Comparison of ENCODE assay signal across 25 cellular contexts in genomic region chr13:27979765-27980279, GRCh38. TPM values are rescaled to one million over a fixed set of nuclear protein-coding genes. Genes with fewer than 3 reads are reported as not detected.
DNase-seq lines count a peak whose midpoint lies in the region; ATAC-seq, FAIRE-seq and TF ChIP-seq lines count a peak whose summit lies in the region.
"Had no signal": no experiment of that assay in that cellular context is flagged by ENCODE, and none has a peak within 500 bp of the region (broad histone marks: within the 10 kb centered on the region; RNA-seq: fewer than 3 reads in every experiment).

No MANE protein-coding gene starts in this region.

- H3K36me3 ChIP-seq in CD8-positive, alpha-beta memory T cell (ENCODE audit: insufficient read depth, low read length): no peaks in the 10 kb centered on the region
- H3K36me3 ChIP-seq in PC-3 (ENCODE audit: low read depth, low read length) (no peaks in the 10 kb centered on the region), endothelial cell of umbilical vein (ENCODE audit: control insufficient read depth in 2 of 2, extremely low read depth in 1 of 2, insufficient read depth in 2 of 2, low read length in 2 of 2) (no peaks in the 10 kb centered on the region), rectal smooth muscle tissue (ENCODE audit: control insufficient read depth, insufficient read depth, low read length) (no peaks in the 10 kb centered on the region), upper lobe of left lung (no peaks in the 10 kb centered on the region)
- H3K36me3 ChIP-seq: adrenal gland, heart right ventricle, neural progenitor cell, uterus had no signal

- POLR2A ChIA-PET in CD8-positive, alpha-beta memory T cell (lab: Charles Lee): no interaction called here
- POLR2A ChIA-PET in PC-3 (lab: Charles Lee; ENCODE audit: unreplicated experiment) (no interaction called here), endothelial cell of umbilical vein (lab: Charles Lee) (no interaction called here)

- peaks cover 28% of the 10 kb centered on the region for H3K27me3 ChIP-seq in CD8-positive, alpha-beta memory T cell (ENCODE audit: insufficient read depth, low read length, poor library complexity, severe bottlenecking)
- H3K27me3 ChIP-seq in PC-3 (ENCODE audit: low read length) (peaks cover 30% of the 10 kb centered on the region), endothelial cell of umbilical vein (ENCODE audit: control insufficient read depth in 2 of 2, insufficient read depth in 2 of 2, low read length in 2 of 2) (peaks cover 69 to 80% of the 10 kb centered on the region in 2 experiments), rectal smooth muscle tissue (ENCODE audit: control insufficient read depth, insufficient read depth, low read length) (peaks cover 26% of the 10 kb centered on the region), upper lobe of left lung (peaks cover 0 to 76% (median 30%) of the 10 kb centered on the region in 4 donors)

- H3K79me2 ChIP-seq in PC-3 (ENCODE audit: low read length) (no peaks in the 10 kb centered on the region), endothelial cell of umbilical vein (ENCODE audit: control insufficient read depth, insufficient read depth, low read length) (no peaks in the 10 kb centered on the region)

- H3K4me1 ChIP-seq in CD8-positive, alpha-beta memory T cell (ENCODE audit: insufficient read depth, low read length): peaks cover 4% of the 10 kb centered on the region
- H3K4me1 ChIP-seq in PC-3 (ENCODE audit: insufficient read depth, low read length) (no peaks in the 10 kb centered on the region), endothelial cell of umbilical vein (ENCODE audit: control insufficient read depth, extremely low read depth, insufficient read depth, low read length) (no peaks in the 10 kb centered on the region), rectal smooth muscle tissue (ENCODE audit: control insufficient read depth, insufficient read depth, low read length) (no peaks in the 10 kb centered on the region), upper lobe of left lung (peaks cover 20 to 30% (median 24%) of the 10 kb centered on the region in 4 donors)
- H3K4me1 ChIP-seq: adrenal gland, neural progenitor cell had no signal

- H3K9me3 Mint-ChIP-seq in CD8-positive, alpha-beta memory T cell: peaks cover 0 to 2% (median 0%) of the 10 kb centered on the region in 5 donors
- H3K9me3 Mint-ChIP-seq: activated CD8-positive, alpha-beta T cell treated with anti-CD3 and anti-CD28 coated beads for 36 hours; endodermal cell; neural progenitor cell had no signal

- H3K27ac ChIP-seq in CD8-positive, alpha-beta memory T cell (ENCODE audit: low read depth, low read length): no peak overlapping the region
- no peak overlapping the region for H3K27ac ChIP-seq in PC-3 (ENCODE audit: low read length)
- no peak overlapping the region for H3K27ac ChIP-seq in endothelial cell of umbilical vein (ENCODE audit: insufficient read depth, low read depth, low read length)
- H3K27ac ChIP-seq in rectal smooth muscle tissue (ENCODE audit: low read depth, low read length): no peak overlapping the region
- no peak overlapping the region for H3K27ac ChIP-seq in upper lobe of left lung
- H3K27ac ChIP-seq: adrenal gland, heart right ventricle, neural progenitor cell, uterus had no signal

- WGBS in upper lobe of left lung, 2 donors: 10 to 14% methylated on average over 11 to 15 of the region's 15 CpGs

- no peaks in the 10 kb centered on the region for H3K9me3 ChIP-seq in CD8-positive, alpha-beta memory T cell (ENCODE audit: low read length)
- H3K9me3 ChIP-seq in PC-3 (ENCODE audit: low read length) (no peaks in the 10 kb centered on the region), endothelial cell of umbilical vein (replicated peaks; ENCODE audit: control insufficient read depth, insufficient read depth, low read length) (no peaks in the 10 kb centered on the region), upper lobe of left lung (no peaks in the 10 kb centered on the region)
- H3K9me3 ChIP-seq: adrenal gland, heart right ventricle, uterus had no signal

- TF ChIP-seq CTCF in PC-3 (conservative IDR thresholded peaks at IDR 0.05; ENCODE audit: low read depth, low read length) (no peak), endothelial cell of umbilical vein (IDR thresholded peaks at IDR 0.05; ENCODE audit: extremely low read depth in 1 of 2, insufficient read depth in 1 of 2, low read depth in 1 of 2, low read length in 2 of 2) (no peak), GM13976 (IDR thresholded peaks at IDR 0.05; ENCODE audit: borderline replicate concordance, control extremely low read depth, extremely low read depth, insufficient read depth, missing control alignments) (no peak), upper lobe of left lung (IDR thresholded peaks at IDR 0.05) (no peak)

- 0 out of 2 replicates have a peak overlapping the region, but pooled peaks have one; percentile 22 for H3K4me2 ChIP-seq in PC-3 (ENCODE audit: low read length)
- H3K4me2 ChIP-seq in endothelial cell of umbilical vein (ENCODE audit: insufficient read depth, low read length): no peak overlapping the region
- H3K4me2 ChIP-seq: neural progenitor cell had no signal

- no peak for TF ChIP-seq EP300 in upper lobe of left lung (IDR thresholded peaks at IDR 0.05)

- no peak overlapping the region for H2AFZ ChIP-seq in PC-3 (ENCODE audit: low read length)
- no peak overlapping the region for H2AFZ ChIP-seq in endothelial cell of umbilical vein (ENCODE audit: low read depth, low read length)
- H2AFZ ChIP-seq: neural progenitor cell had no signal

- no peak for FAIRE-seq in endothelial cell of umbilical vein (lab: Jason Lieb, UNC)
- FAIRE-seq: keratinocyte had no signal

- no peak overlapping the region for H3K9ac ChIP-seq in PC-3 (ENCODE audit: low read length)
- H3K9ac ChIP-seq in endothelial cell of umbilical vein (replicated peaks; ENCODE audit: extremely low read depth, insufficient read depth, low read length): no peak overlapping the region
- H3K9ac ChIP-seq in rectal smooth muscle tissue (ENCODE audit: low read length): no peak overlapping the region
- H3K9ac ChIP-seq: neural progenitor cell had no signal

- peaks cover 57 to 82% of the 10 kb centered on the region in 2 donors for H3K27me3 Mint-ChIP-seq in CD8-positive, alpha-beta memory T cell

- peak overlapping the region in 5 of 7 donors; percentile 46 to 67 (median 60) for H3K4me3 Mint-ChIP-seq in CD8-positive, alpha-beta memory T cell
- H3K4me3 Mint-ChIP-seq: activated CD8-positive, alpha-beta T cell treated with anti-CD3 and anti-CD28 coated beads for 36 hours; endodermal cell; neural progenitor cell had no signal

- peak overlapping the region in 1 of 8 donors; percentile 41 for H3K27ac Mint-ChIP-seq in CD8-positive, alpha-beta memory T cell
- H3K27ac Mint-ChIP-seq: activated CD8-positive, alpha-beta T cell treated with anti-CD3 and anti-CD28 coated beads for 36 hours; endodermal cell; neural progenitor cell had no signal

- peaks cover 15 to 38% (median 21%) of the 10 kb centered on the region in 3 donors for H3K4me1 Mint-ChIP-seq in CD8-positive, alpha-beta memory T cell

- no peaks in the 10 kb centered on the region for H3K9me1 ChIP-seq in endothelial cell of umbilical vein (replicated peaks; ENCODE audit: control insufficient read depth, extremely low read depth, insufficient read depth, low read length)

- dilution Hi-C loops in endothelial cell of umbilical vein (cut with MboI; ENCODE audit: extremely low pct_ligation_motif_present, low sequenced_read_pairs): no loop called here

- BruUV-seq in PC-3 (replicated peaks; lab: Mats Ljungman, UMichigan): no TSS peak
- no TSS peak for BruUV-seq in endothelial cell of umbilical vein (replicated peaks; lab: Mats Ljungman, UMichigan)

- ATAC-seq in PC-3: no peak
- ATAC-seq in GM19351 (IDR thresholded peaks at IDR 0.05; ENCODE audit: unreplicated experiment): no peak
- no peak for ATAC-seq in upper lobe of left lung (ENCODE audit: low FRiP score in 2 of 2)
- ATAC-seq: activated CD8-positive, alpha-beta T cell treated with anti-CD3 and anti-CD28 coated beads for 36 hours; heart right ventricle had no signal

- TF ChIP-seq POLR2A in endothelial cell of umbilical vein (IDR thresholded peaks at IDR 0.05; ENCODE audit: low read depth, low read length) (no peak), upper lobe of left lung (IDR thresholded peaks at IDR 0.05) (no peak)

- CTCF ChIA-PET in CD8-positive, alpha-beta memory T cell (lab: Charles Lee): interaction anchor here (1.2 to 1.5 kb wide), 2 partner anchors 150 to 618 kb away, joined by 4 read pairs; no protein-coding TSS in a partner anchor
- CTCF ChIA-PET in PC-3 (lab: Charles Lee) (no interaction called here), endothelial cell of umbilical vein (lab: Charles Lee) (no interaction called here)

- H4K20me1 ChIP-seq in PC-3 (ENCODE audit: low read length) (no peaks in the 10 kb centered on the region), endothelial cell of umbilical vein (replicated peaks; ENCODE audit: control insufficient read depth, extremely low read depth, insufficient read depth, low read length) (no peaks in the 10 kb centered on the region)

- no peak for DNase-seq in CD8-positive, alpha-beta memory T cell
- DNase-seq in PC-3: no peak
- no peak for DNase-seq in endothelial cell of umbilical vein (ENCODE audit: low read depth, low spot score)
- DNase-seq in GM13976 (ENCODE audit: low spot score): no peak
- DNase-seq in inferior parietal cortex (ENCODE audit: extremely low spot score): no peak
- no peak for DNase-seq in upper lobe of left lung
- DNase-seq: activated CD8-positive, alpha-beta T cell treated with anti-CD3 and anti-CD28 coated beads for 36 hours; activated T-cell treated with anti-CD3 and anti-CD28 coated beads, Interleukin-2, amount 50 U/mL, for 48 hours; adrenal gland; central memory CD4-positive, alpha-beta T cell; HCEC 1CT; heart right ventricle; KBM-7; mammary epithelial cell; NCI-H2081 treated with DMSO at 0.1 percent for 48 hours; NCI-H510A; right cardiac atrium; stimulated activated naive CD4-positive, alpha-beta T cell treated with Interleukin-2 at 50 U/mL for 16 hours; SW 1271; uterus had no signal

- no peak overlapping the region for H3K4me3 ChIP-seq in CD8-positive, alpha-beta memory T cell (ENCODE audit: low read length)
- H3K4me3 ChIP-seq in PC-3 (ENCODE audit: low read length) (no peak overlapping the region), endothelial cell of umbilical vein (replicated peaks in 1 of 3; ENCODE audit: insufficient read depth in 1 of 3, low read depth in 1 of 3, low read length in 3 of 3) (no peak overlapping the region), rectal smooth muscle tissue (ENCODE audit: low read length) (peak overlapping the region; percentile 53), upper lobe of left lung (no peak overlapping the region)
- H3K4me3 ChIP-seq: adrenal gland, heart right ventricle, neural progenitor cell, uterus had no signal

- H3K9me2 ChIP-seq in PC-3 (replicated peaks; ENCODE audit: low read length): no peaks in the 10 kb centered on the region

- no peaks in the 10 kb centered on the region for H3K36me3 Mint-ChIP-seq in CD8-positive, alpha-beta memory T cell
- H3K36me3 Mint-ChIP-seq: neural progenitor cell had no signal

- intact Hi-C loops in PC-3 (cut with micrococcal nuclease) (loop anchor here (5.0 kb wide), 1 partner anchor 448 kb away; no protein-coding TSS in a partner anchor), endothelial cell of umbilical vein (cut with micrococcal nuclease) (loop anchor here (10.0 kb wide), 1 partner anchor 995 kb away; no protein-coding TSS in a partner anchor)

- H3F3A ChIP-seq in PC-3 (ENCODE audit: low read length, unreplicated experiment): no peaks in the 10 kb centered on the region

- in situ Hi-C loops in GM13976 (cut with MboI; ENCODE audit: low sequenced_read_pairs, unreplicated experiment): loop anchor here (5.0 to 10.0 kb wide), 2 partner anchors 153 to 605 kb away; no protein-coding TSS in a partner anchor

RNA-seq across cellular contexts. Expression of gene URAD, which starts 8.7 kb away (rescaled TPM):
- total RNA-seq in CD8-positive, alpha-beta memory T cell: not detected
- not detected for polyA plus RNA-seq in CD8-positive, alpha-beta memory T cell
- total RNA-seq in PC-3 (2014; rRNA removed) (not detected in 2 replicates), endothelial cell of umbilical vein (not detected in 2 replicates), upper lobe of left lung (under 1 TPM in 1 of 6 donors, not detected in 5; 0.27 TPM)
- not detected in 2 replicates for polyA plus RNA-seq in endothelial cell of umbilical vein
- not detected in 2 replicates for polyA plus RNA-seq in endothelial cell of umbilical vein (2011; cell fraction: cytosol; rRNA removed)
- not detected in 2 replicates for polyA plus RNA-seq in endothelial cell of umbilical vein (2011; cell fraction: nucleus; rRNA removed)
- not detected in 2 replicates for polyA plus RNA-seq in endothelial cell of umbilical vein (2012)
- not detected in 2 replicates for polyA minus RNA-seq in endothelial cell of umbilical vein
- not detected for polyA minus RNA-seq in endothelial cell of umbilical vein (2011; cell fraction: cytosol; rRNA and poly(A)+ RNA removed)
- not detected in 2 replicates for polyA minus RNA-seq in endothelial cell of umbilical vein (2011; cell fraction: nucleus; rRNA and poly(A)+ RNA removed)
- total RNA-seq: activated CD8-positive, alpha-beta T cell treated with anti-CD3 and anti-CD28 coated beads for 36 hours; adrenal gland; endodermal cell; heart right ventricle; mammary epithelial cell; right cardiac atrium; uterus had no signal
- polyA plus RNA-seq: adrenal gland, keratinocyte, mammary epithelial cell, right cardiac atrium had no signal

RNA-seq across cellular contexts. Expression of gene CDX2, which starts 10.7 kb away (rescaled TPM):
- not detected for total RNA-seq in CD8-positive, alpha-beta memory T cell
- polyA plus RNA-seq in CD8-positive, alpha-beta memory T cell: not detected
- total RNA-seq in PC-3 (2014; rRNA removed) (0.62 TPM in 1 of 2 replicates, not detected in the other), endothelial cell of umbilical vein (not detected in 2 replicates), upper lobe of left lung (under 1 TPM in 1 of 6 donors, not detected in 5; 0.14 TPM)
- polyA plus RNA-seq in endothelial cell of umbilical vein: not detected in 2 replicates
- polyA plus RNA-seq in endothelial cell of umbilical vein (2011; cell fraction: cytosol; rRNA removed): not detected in 2 replicates
- polyA plus RNA-seq in endothelial cell of umbilical vein (2011; cell fraction: nucleus; rRNA removed): not detected in 2 replicates
- not detected in 2 replicates for polyA plus RNA-seq in endothelial cell of umbilical vein (2012)
- not detected in 2 replicates for polyA minus RNA-seq in endothelial cell of umbilical vein
- polyA minus RNA-seq in endothelial cell of umbilical vein (2011; cell fraction: cytosol; rRNA and poly(A)+ RNA removed): not detected
- polyA minus RNA-seq in endothelial cell of umbilical vein (2011; cell fraction: nucleus; rRNA and poly(A)+ RNA removed): not detected in 2 replicates
- total RNA-seq: activated CD8-positive, alpha-beta T cell treated with anti-CD3 and anti-CD28 coated beads for 36 hours; endodermal cell; heart right ventricle; mammary epithelial cell; right cardiac atrium had no signal
- polyA plus RNA-seq: heart right ventricle, keratinocyte, mammary epithelial cell, right cardiac atrium had no signal
